In the genomic region with DNA sequence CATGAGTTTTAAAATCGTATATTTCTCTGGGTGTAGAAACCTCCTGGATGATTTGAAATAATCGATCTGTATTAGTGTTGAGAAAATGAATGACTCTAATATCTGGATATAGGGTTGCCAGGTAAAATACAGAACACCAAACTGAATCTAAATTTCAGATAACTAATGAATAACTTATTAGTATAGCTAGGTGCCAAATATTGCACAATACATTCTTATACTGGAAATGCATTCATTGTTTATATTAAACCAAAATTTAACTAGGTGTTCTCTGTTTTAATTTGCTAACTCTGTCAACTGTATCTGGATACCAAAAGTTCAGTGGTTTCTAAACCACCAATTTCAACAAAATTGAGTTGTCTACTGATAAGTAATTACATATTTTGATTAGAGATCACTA, we compare ENCODE assay signal across 13 cellular contexts. TPM values are rescaled to one million over a fixed set of nuclear protein-coding genes. Genes with fewer than 3 reads are reported as not detected.
A peak's percentile ranks its signal among the peaks of the same experiment; 100 is the strongest.
DNase-seq lines count a peak whose midpoint lies in the region; ATAC-seq, FAIRE-seq and TF ChIP-seq lines count a peak whose summit lies in the region.
"Had no signal": no experiment of that assay in that cellular context is flagged by ENCODE, and none has a peak within 500 bp of the region (broad histone marks: within the 10 kb centered on the region; RNA-seq: fewer than 3 reads in every experiment).

No MANE protein-coding gene starts in this region.

- no peak for ATAC-seq in activated CD8-positive, alpha-beta T cell treated with anti-CD3 and anti-CD28 coated beads for 36 hours
- no peak for ATAC-seq in activated CD8-positive, alpha-beta T cell treated with anti-CD3 and anti-CD28 coated beads, Interleukin-2, amount 10 ng/mL, durations not matched to agents 7 days and 5 days
- no peak for ATAC-seq in stimulated activated effector memory CD8-positive, alpha-beta T cell treated with anti-CD3 and anti-CD28 coated beads, Interleukin-12 subunit alpha, Interleukin-12 subunit beta, amount 100 ng/mL, for 72 hours
- ATAC-seq: WTC11 had no signal

- no peak for DNase-seq in activated CD8-positive, alpha-beta T cell treated with anti-CD3 and anti-CD28 coated beads for 36 hours
- no peak for DNase-seq in activated CD8-positive, alpha-beta T cell treated with anti-CD3 and anti-CD28 coated beads, Interleukin-2, amount 10 ng/mL, durations not matched to agents 7 days and 5 days
- DNase-seq in Peyer's patch (no peak), AG20443 (ENCODE audit: low spot score) (no peak)
- DNase-seq in stimulated activated effector memory CD8-positive, alpha-beta T cell treated with anti-CD3 and anti-CD28 coated beads, Interleukin-12 subunit alpha, Interleukin-12 subunit beta, amount 100 ng/mL, for 72 hours (ENCODE audit: low spot score in 2 of 2), result no peak
- no peak for DNase-seq in activated CD4-positive, CD25-positive, alpha-beta regulatory T cell treated with anti-CD3 and anti-CD28 coated beads, Interleukin-2, amount 50 U/mL, for 72 hours
- DNase-seq in effector CD4-positive, alpha-beta T cell, result no peak
- DNase-seq: left ventricle myocardium inferior; NCI-H1105; stimulated activated CD4-positive, alpha-beta T cell treated with anti-CD3 and anti-CD28 coated beads, Interleukin-2, amount 100 ng/mL, for 24 hours had no signal

- H3K27ac Mint-ChIP-seq in activated CD8-positive, alpha-beta T cell treated with anti-CD3 and anti-CD28 coated beads for 36 hours, result peak overlapping the region; percentile 82
- H3K27ac Mint-ChIP-seq in activated CD8-positive, alpha-beta T cell treated with anti-CD3 and anti-CD28 coated beads, Interleukin-2, amount 10 ng/mL, durations not matched to agents 7 days and 5 days, result no peak overlapping the region
- H3K27ac Mint-ChIP-seq in stimulated activated effector memory CD8-positive, alpha-beta T cell treated with anti-CD3 and anti-CD28 coated beads, Interleukin-12 subunit alpha, Interleukin-12 subunit beta, amount 100 ng/mL, for 72 hours, result peak overlapping the region; percentile 93
- H3K27ac Mint-ChIP-seq: WTC11 had no signal

- no peaks in the 10 kb centered on the region for H3K27me3 Mint-ChIP-seq in activated CD8-positive, alpha-beta T cell treated with anti-CD3 and anti-CD28 coated beads for 36 hours
- no peaks in the 10 kb centered on the region for H3K27me3 Mint-ChIP-seq in activated CD8-positive, alpha-beta T cell treated with anti-CD3 and anti-CD28 coated beads, Interleukin-2, amount 10 ng/mL, durations not matched to agents 7 days and 5 days (ENCODE audit: low read depth)

- intact Hi-C loops in activated CD8-positive, alpha-beta T cell treated with anti-CD3 and anti-CD28 coated beads for 36 hours (cut with micrococcal nuclease), result no loop called here

- peak overlapping the region in 3 of 4 donors; percentile 5 to 75 (median 25) for H3K27ac ChIP-seq in Peyer's patch
- H3K27ac ChIP-seq: SJSA1 had no signal

- peaks cover 0 to 42% (median 8%) of the 10 kb centered on the region in 4 donors for H3K4me1 ChIP-seq in Peyer's patch

- H3K36me3 Mint-ChIP-seq in activated CD8-positive, alpha-beta T cell treated with anti-CD3 and anti-CD28 coated beads for 36 hours (ENCODE audit: low read depth), result peaks cover 28% of the 10 kb centered on the region
- H3K36me3 Mint-ChIP-seq in activated CD8-positive, alpha-beta T cell treated with anti-CD3 and anti-CD28 coated beads, Interleukin-2, amount 10 ng/mL, durations not matched to agents 7 days and 5 days (ENCODE audit: low read depth), result peaks cover 11% of the 10 kb centered on the region
- H3K36me3 Mint-ChIP-seq in stimulated activated effector memory CD8-positive, alpha-beta T cell treated with anti-CD3 and anti-CD28 coated beads, Interleukin-12 subunit alpha, Interleukin-12 subunit beta, amount 100 ng/mL, for 72 hours, result peaks cover 36% of the 10 kb centered on the region
- H3K36me3 Mint-ChIP-seq: WTC11 had no signal

- CTCF ChIA-PET in activated CD8-positive, alpha-beta T cell treated with anti-CD3 and anti-CD28 coated beads for 36 hours (lab: Charles Lee), result interaction anchor here (1.0 to 17.7 kb wide), 4 partner anchors 8 to 46 kb away, joined by 3 to 403 read pairs (median 14); no protein-coding TSS in a partner anchor
- CTCF ChIA-PET in activated CD8-positive, alpha-beta T cell treated with anti-CD3 and anti-CD28 coated beads, Interleukin-2, amount 10 ng/mL, durations not matched to agents 7 days and 5 days (lab: Charles Lee), result interaction anchor here (1.2 to 17.7 kb wide), 5 partner anchors 8 to 298 kb away, joined by 3 to 484 read pairs (median 15); no protein-coding TSS in a partner anchor

- peaks cover 48% of the 10 kb centered on the region for H3K4me1 Mint-ChIP-seq in activated CD8-positive, alpha-beta T cell treated with anti-CD3 and anti-CD28 coated beads for 36 hours (ENCODE audit: low read depth)
- H3K4me1 Mint-ChIP-seq in activated CD8-positive, alpha-beta T cell treated with anti-CD3 and anti-CD28 coated beads, Interleukin-2, amount 10 ng/mL, durations not matched to agents 7 days and 5 days (ENCODE audit: low read depth), result peaks cover 48% of the 10 kb centered on the region
- H3K4me1 Mint-ChIP-seq in stimulated activated effector memory CD8-positive, alpha-beta T cell treated with anti-CD3 and anti-CD28 coated beads, Interleukin-12 subunit alpha, Interleukin-12 subunit beta, amount 100 ng/mL, for 72 hours, result peaks cover 36% of the 10 kb centered on the region

- no peaks in the 10 kb centered on the region for H3K36me3 ChIP-seq in Peyer's patch
- H3K36me3 ChIP-seq: left ventricle myocardium inferior, SJSA1 had no signal

- H3K4me3 Mint-ChIP-seq in activated CD8-positive, alpha-beta T cell treated with anti-CD3 and anti-CD28 coated beads for 36 hours, result no peak overlapping the region
- no peak overlapping the region for H3K4me3 Mint-ChIP-seq in activated CD8-positive, alpha-beta T cell treated with anti-CD3 and anti-CD28 coated beads, Interleukin-2, amount 10 ng/mL, durations not matched to agents 7 days and 5 days
- H3K4me3 Mint-ChIP-seq in stimulated activated effector memory CD8-positive, alpha-beta T cell treated with anti-CD3 and anti-CD28 coated beads, Interleukin-12 subunit alpha, Interleukin-12 subunit beta, amount 100 ng/mL, for 72 hours, result peak overlapping the region; percentile 93
- H3K4me3 Mint-ChIP-seq: WTC11 had no signal

- TF ChIP-seq CTCF in activated CD8-positive, alpha-beta T cell treated with anti-CD3 and anti-CD28 coated beads for 36 hours (IDR thresholded peaks at IDR 0.05), result no peak
- no peak for TF ChIP-seq CTCF in Peyer's patch (IDR thresholded peaks at IDR 0.05)

- POLR2A ChIA-PET in activated CD8-positive, alpha-beta T cell treated with anti-CD3 and anti-CD28 coated beads for 36 hours (lab: Charles Lee), result interaction anchor here (1.9 kb wide), 1 partner anchor 21 kb away, joined by 10 read pairs; no protein-coding TSS in a partner anchor
- POLR2A ChIA-PET in activated CD8-positive, alpha-beta T cell treated with anti-CD3 and anti-CD28 coated beads, Interleukin-2, amount 10 ng/mL, durations not matched to agents 7 days and 5 days (lab: Charles Lee), result interaction anchor here (1.1 kb wide), 1 partner anchor 21 kb away, joined by 4 read pairs; no protein-coding TSS in a partner anchor

- FAIRE-seq in colon (lab: Jason Lieb, UNC), result peak; percentile 5

- H3K9me3 ChIP-seq in Peyer's patch, result no peaks in the 10 kb centered on the region
- H3K9me3 ChIP-seq: left ventricle myocardium inferior, SJSA1 had no signal

- no peak for TF ChIP-seq POLR2A in Peyer's patch (IDR thresholded peaks at IDR 0.05)

- H3K9me3 Mint-ChIP-seq in activated CD8-positive, alpha-beta T cell treated with anti-CD3 and anti-CD28 coated beads for 36 hours, result peaks cover 2% of the 10 kb centered on the region
- H3K9me3 Mint-ChIP-seq in activated CD8-positive, alpha-beta T cell treated with anti-CD3 and anti-CD28 coated beads, Interleukin-2, amount 10 ng/mL, durations not matched to agents 7 days and 5 days (ENCODE audit: insufficient read depth), result peaks cover 6% of the 10 kb centered on the region
- no peaks in the 10 kb centered on the region for H3K9me3 Mint-ChIP-seq in stimulated activated effector memory CD8-positive, alpha-beta T cell treated with anti-CD3 and anti-CD28 coated beads, Interleukin-12 subunit alpha, Interleukin-12 subunit beta, amount 100 ng/mL, for 72 hours
- H3K9me3 Mint-ChIP-seq: WTC11 had no signal

- no peak overlapping the region for H3K4me3 ChIP-seq in Peyer's patch
- H3K4me3 ChIP-seq: left ventricle myocardium inferior, SJSA1 had no signal

- no peaks in the 10 kb centered on the region for H3K27me3 ChIP-seq in Peyer's patch
- H3K27me3 ChIP-seq: SJSA1 had no signal

RNA-seq across cellular contexts. Expression of gene BIRC3, which starts 2.5 kb away (rescaled TPM):
- 100 to 1,000 TPM; 102 to 108 TPM for total RNA-seq in activated CD8-positive, alpha-beta T cell treated with anti-CD3 and anti-CD28 coated beads for 36 hours
- total RNA-seq in activated CD8-positive, alpha-beta T cell treated with anti-CD3 and anti-CD28 coated beads, Interleukin-2, amount 10 ng/mL, durations not matched to agents 7 days and 5 days, result 10 to 100 TPM; 12.9 to 14.5 TPM
- 100 to 1,000 TPM in 2 of 4 donors, 10 to 100 TPM in 2; 33.8 to 160 (median 92.3) TPM for total RNA-seq in Peyer's patch

RNA-seq across cellular contexts. Expression of gene BIRC2, which starts 32.2 kb away (rescaled TPM):
- 10 to 100 TPM; 29.8 to 32.9 TPM for total RNA-seq in activated CD8-positive, alpha-beta T cell treated with anti-CD3 and anti-CD28 coated beads for 36 hours
- total RNA-seq in activated CD8-positive, alpha-beta T cell treated with anti-CD3 and anti-CD28 coated beads, Interleukin-2, amount 10 ng/mL, durations not matched to agents 7 days and 5 days, result 10 to 100 TPM; 28.3 to 30.4 TPM
- 10 to 100 TPM; 30.5 to 88.8 (median 60.8) TPM for total RNA-seq in Peyer's patch
